Comparison of ENCODE assay signal across 14 cellular contexts in genomic region chr19:58395979-58396627, GRCh38. TPM values are rescaled to one million over a fixed set of nuclear protein-coding genes. Genes with fewer than 3 reads are reported as not detected.
A peak's percentile ranks its signal among the peaks of the same experiment; 100 is the strongest.
DNase-seq lines count a peak whose midpoint lies in the region; ATAC-seq and TF ChIP-seq lines count a peak whose summit lies in the region.
"Had no signal": no experiment of that assay in that cellular context is flagged by ENCODE, and none has a peak within 500 bp of the region (broad histone marks: within the 10 kb centered on the region; RNA-seq: fewer than 3 reads in every experiment).

No MANE protein-coding gene starts in this region.

- peaks cover 19% of the 10 kb centered on the region for H3K4me1 Mint-ChIP-seq in activated CD8-positive, alpha-beta T cell treated with anti-CD3 and anti-CD28 coated beads for 36 hours (ENCODE audit: low read depth)

- H3K9me3 ChIP-seq in smooth muscle cell (replicated peaks; ENCODE audit: low read depth): no peaks in the 10 kb centered on the region

- DNase-seq in activated T-cell treated with anti-CD3 and anti-CD28 coated beads for 24 hours (ENCODE audit: low read depth) (peak; percentile 16), activated T-cell treated with anti-CD3 and anti-CD28 coated beads for 4 hours (no peak), smooth muscle cell (lab: John Stamatoyannopoulos, UW; ENCODE audit: unreplicated experiment) (no peak), cerebellar nuclear complex (lab: John Stamatoyannopoulos, UW) (no peak), COR-L47 (lab: John Stamatoyannopoulos, UW) (no peak)
- DNase-seq in activated CD8-positive, alpha-beta T cell treated with anti-CD3 and anti-CD28 coated beads for 36 hours: no peak
- DNase-seq: activated CD8-positive, alpha-beta T cell treated with anti-CD3 and anti-CD28 coated beads, Interleukin-2, amount 10 ng/mL, durations not matched to agents 7 days and 5 days; GDM1; MV-4-11; SW 1271 had no signal

- 9% methylated on average over 28 of the region's 75 CpGs for WGBS in smooth muscle cell (ENCODE audit: low lambda C conversion rate)

- peak; percentile 6 for ATAC-seq in SK-N-SH treated with all-trans-retinoic acid at 6 μM for 48 hours
- no peak for ATAC-seq in activated CD8-positive, alpha-beta T cell treated with anti-CD3 and anti-CD28 coated beads for 36 hours

- H3K4me3 Mint-ChIP-seq in activated CD8-positive, alpha-beta T cell treated with anti-CD3 and anti-CD28 coated beads for 36 hours: no peak overlapping the region
- H3K4me3 Mint-ChIP-seq: activated CD8-positive, alpha-beta T cell treated with anti-CD3 and anti-CD28 coated beads, Interleukin-2, amount 10 ng/mL, durations not matched to agents 7 days and 5 days had no signal

- H3K4me1 ChIP-seq in smooth muscle cell (ENCODE audit: low read depth): peaks cover 7% of the 10 kb centered on the region

- H3K36me3 Mint-ChIP-seq in activated CD8-positive, alpha-beta T cell treated with anti-CD3 and anti-CD28 coated beads for 36 hours (ENCODE audit: low read depth): peaks cover 35% of the 10 kb centered on the region

- H3K27ac ChIP-seq in smooth muscle cell (ENCODE audit: low read depth): no peak overlapping the region

- H3K4me3 ChIP-seq in iPS-11a (ENCODE audit: low read depth, low read length): peak overlapping the region; percentile 25
- peak overlapping the region; percentile 44 for H3K4me3 ChIP-seq in smooth muscle cell

- H3K9ac ChIP-seq in smooth muscle cell (ENCODE audit: low read depth): peak overlapping the region; percentile 43

- H3K9me3 Mint-ChIP-seq in activated CD8-positive, alpha-beta T cell treated with anti-CD3 and anti-CD28 coated beads for 36 hours: no peaks in the 10 kb centered on the region

- POLR2A ChIA-PET in activated CD8-positive, alpha-beta T cell treated with anti-CD3 and anti-CD28 coated beads for 36 hours (lab: Charles Lee): interaction anchor here (0.6 to 7.2 kb wide), 4 partner anchors 9 to 48 kb away, joined by 3 to 45 read pairs (median 4); partner anchors contain the start of genes RPS5 and ZNF497

- H3K4me2 ChIP-seq in smooth muscle cell: peak overlapping the region; percentile 87

- no peaks in the 10 kb centered on the region for H3K27me3 Mint-ChIP-seq in activated CD8-positive, alpha-beta T cell treated with anti-CD3 and anti-CD28 coated beads for 36 hours

- H3F3A ChIP-seq in smooth muscle cell (ENCODE audit: low read depth): peaks cover 4% of the 10 kb centered on the region

- no peak for TF ChIP-seq CTCF in smooth muscle cell (IDR thresholded peaks at IDR 0.05; ENCODE audit: borderline replicate concordance, insufficient read depth, poor library complexity, severe bottlenecking)
- no peak for TF ChIP-seq CTCF in activated CD8-positive, alpha-beta T cell treated with anti-CD3 and anti-CD28 coated beads for 36 hours (IDR thresholded peaks at IDR 0.05)

- CTCF ChIA-PET in activated CD8-positive, alpha-beta T cell treated with anti-CD3 and anti-CD28 coated beads for 36 hours (lab: Charles Lee): no interaction called here

- intact Hi-C loops in activated CD8-positive, alpha-beta T cell treated with anti-CD3 and anti-CD28 coated beads for 36 hours (cut with micrococcal nuclease): no loop called here

- H3K79me2 ChIP-seq in smooth muscle cell (ENCODE audit: low read depth): peaks cover 8% of the 10 kb centered on the region

- peaks cover 39% of the 10 kb centered on the region for H4K20me1 ChIP-seq in smooth muscle cell (ENCODE audit: low read depth)

- H2AFZ ChIP-seq in smooth muscle cell (ENCODE audit: low read depth): no peak overlapping the region

- no peak overlapping the region for H3K27ac Mint-ChIP-seq in activated CD8-positive, alpha-beta T cell treated with anti-CD3 and anti-CD28 coated beads for 36 hours
- H3K27ac Mint-ChIP-seq: activated CD8-positive, alpha-beta T cell treated with anti-CD3 and anti-CD28 coated beads, Interleukin-2, amount 10 ng/mL, durations not matched to agents 7 days and 5 days had no signal

- H3K36me3 ChIP-seq in smooth muscle cell (ENCODE audit: low read depth): no peaks in the 10 kb centered on the region

- H3K27me3 ChIP-seq in smooth muscle cell (ENCODE audit: low read depth): no peaks in the 10 kb centered on the region

TF ChIP-seq in SK-N-SH treated with all-trans-retinoic acid at 6 μM for 48 hours, 23 proteins besides CTCF, POLR2A, EP300 and RAD21:
- no peak for TF ChIP-seq ZNF70 (CRISPR knock-in tag; IDR thresholded peaks at IDR 0.05)
- TF ChIP-seq TSHZ2 (CRISPR knock-in tag; IDR thresholded peaks at IDR 0.05): no peak
- no peak for TF ChIP-seq TCF4 (CRISPR knock-in tag; IDR thresholded peaks at IDR 0.05; ENCODE audit: borderline replicate concordance)
- TF ChIP-seq PATZ1 (CRISPR knock-in tag; IDR thresholded peaks at IDR 0.05; ENCODE audit: borderline replicate concordance): no peak
- no peak for TF ChIP-seq ISL1 (CRISPR knock-in tag; IDR thresholded peaks at IDR 0.05)
- no peak for TF ChIP-seq ZC3H10 (CRISPR knock-in tag; IDR thresholded peaks at IDR 0.05)
- no peak for TF ChIP-seq RARB (CRISPR knock-in tag; IDR thresholded peaks at IDR 0.05)
- no peak for TF ChIP-seq ZFP3 (CRISPR knock-in tag; IDR thresholded peaks at IDR 0.05)
TF ChIP-seq in SK-N-SH treated with all-trans-retinoic acid at 6 μM for 48 hours: peak in this region for 0.

RNA-seq across cellular contexts. Expression of gene RNF225, which starts 0.6 kb away (rescaled TPM):
- not detected in 2 replicates for total RNA-seq in smooth muscle cell
- polyA plus RNA-seq in smooth muscle cell: 0.96 and 2.2 TPM in 2 replicates
- total RNA-seq in activated CD8-positive, alpha-beta T cell treated with anti-CD3 and anti-CD28 coated beads for 36 hours: 1 to 10 TPM in 1 of 2 experiments, under 1 TPM in 1; 0.81 to 1.1 TPM
- total RNA-seq: epithelial cell of proximal tubule, liver had no signal
- polyA plus RNA-seq: liver had no signal

RNA-seq across cellular contexts. Expression of gene RPS5, which starts 9.0 kb away (rescaled TPM):
- 1,602 and 1,773 TPM in 2 replicates for total RNA-seq in smooth muscle cell
- 650 and 684 TPM in 2 replicates for polyA plus RNA-seq in smooth muscle cell
- 1,000 to 10,000 TPM; 1,906 to 1,936 TPM for total RNA-seq in activated CD8-positive, alpha-beta T cell treated with anti-CD3 and anti-CD28 coated beads for 36 hours

RNA-seq across cellular contexts. Expression of gene ZNF584, which starts 12.3 kb away (rescaled TPM):
- 5.0 and 16.9 TPM in 2 replicates for total RNA-seq in smooth muscle cell
- polyA plus RNA-seq in smooth muscle cell: 9.1 and 12.7 TPM in 2 replicates
- 10 to 100 TPM; 12.0 to 14.3 TPM for total RNA-seq in activated CD8-positive, alpha-beta T cell treated with anti-CD3 and anti-CD28 coated beads for 36 hours

RNA-seq across cellular contexts. Expression of gene ZNF837, which starts 15.3 kb away (rescaled TPM):
- 4.4 and 5.9 TPM in 2 replicates for total RNA-seq in smooth muscle cell
- 7.8 and 8.4 TPM in 2 replicates for polyA plus RNA-seq in smooth muscle cell
- total RNA-seq in activated CD8-positive, alpha-beta T cell treated with anti-CD3 and anti-CD28 coated beads for 36 hours: 1 to 10 TPM; 1.5 to 1.6 TPM

RNA-seq across cellular contexts. Expression of gene ZNF497, which starts 33.6 kb away (rescaled TPM):
- 0.58 and 1.3 TPM in 2 replicates for total RNA-seq in smooth muscle cell
- polyA plus RNA-seq in smooth muscle cell: 4.6 and 6.1 TPM in 2 replicates
- 1 to 10 TPM; 1.3 to 1.6 TPM for total RNA-seq in activated CD8-positive, alpha-beta T cell treated with anti-CD3 and anti-CD28 coated beads for 36 hours
